8 cellular contexts compared by ENCODE assay signal in the genomic region with DNA sequence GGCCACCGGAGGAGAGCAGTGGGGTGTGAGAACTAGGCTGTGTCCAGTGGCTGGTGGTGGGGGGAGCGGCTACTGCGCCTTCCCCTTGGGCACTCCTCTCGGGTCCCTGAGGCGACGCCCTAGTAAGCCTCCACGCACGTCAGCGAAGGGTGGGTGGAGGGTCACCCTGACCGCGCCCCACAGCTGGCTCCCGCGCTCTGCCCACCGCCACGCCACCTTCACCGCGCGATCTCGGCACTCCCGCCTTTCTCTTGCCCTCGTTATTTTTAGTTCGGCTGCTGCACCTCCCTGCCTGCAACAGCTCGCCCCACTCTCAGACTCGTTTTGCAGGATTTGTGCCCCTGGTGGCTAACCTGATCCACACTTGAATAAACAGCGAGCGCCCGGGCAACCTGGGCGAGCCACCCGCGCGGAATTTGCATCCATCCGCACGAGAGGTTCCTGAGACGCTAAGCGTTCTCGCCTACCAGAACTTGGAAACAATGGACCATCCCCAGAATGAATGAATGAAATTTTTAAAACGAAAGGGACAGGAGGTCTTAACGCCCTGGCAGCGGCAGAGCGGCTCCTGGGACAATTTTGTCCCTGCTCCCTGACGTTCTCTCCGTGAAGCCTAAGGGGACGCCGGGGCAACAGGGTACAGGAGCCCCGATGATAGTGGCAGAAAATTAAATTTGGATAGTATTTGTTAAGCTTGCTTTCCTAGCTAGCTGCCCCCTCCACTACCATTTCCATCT. TPM values are rescaled to one million over a fixed set of nuclear protein-coding genes. Genes with fewer than 3 reads are reported as not detected.
DNase-seq lines count a peak whose midpoint lies in the region; ATAC-seq and TF ChIP-seq lines count a peak whose summit lies in the region.

No MANE protein-coding gene starts in this region.

- POLR2A ChIA-PET in naive thymus-derived CD4-positive, alpha-beta T cell (lab: Charles Lee) = no interaction called here
- POLR2A ChIA-PET in HEK293T (lab: Yijun Ruan, JAX) = no interaction called here

- no peaks in the 10 kb centered on the region for H3K9me3 ChIP-seq in esophagus (ENCODE audit: control insufficient read depth in 2 of 2, insufficient read depth in 1 of 2, low read depth in 1 of 2, low read length in 1 of 2)
- no peaks in the 10 kb centered on the region for H3K9me3 ChIP-seq in naive thymus-derived CD4-positive, alpha-beta T cell (ENCODE audit: control insufficient read depth in 2 of 3, low read length in 3 of 3)

- DNase-seq in AG09319 (ENCODE audit: extremely low read depth, low read depth) (no peak), NCI-H1048 (lab: John Stamatoyannopoulos, UW) (peak; percentile 48), SHP77 (lab: John Stamatoyannopoulos, UW) (no peak), HEK293T (ENCODE audit: extremely low spot score) (no peak)
- DNase-seq in naive thymus-derived CD4-positive, alpha-beta T cell = peak in 2 of 9 donors; percentile 11 to 16

- H3K36me3 ChIP-seq in esophagus (ENCODE audit: control insufficient read depth in 2 of 2, insufficient read depth in 2 of 2, low read length in 1 of 2) = no peaks in the 10 kb centered on the region
- H3K36me3 ChIP-seq in naive thymus-derived CD4-positive, alpha-beta T cell (ENCODE audit: control insufficient read depth in 2 of 3, insufficient read depth in 3 of 3, low read length in 3 of 3) = no peaks in the 10 kb centered on the region

- H3K9me3 Mint-ChIP-seq in naive thymus-derived CD4-positive, alpha-beta T cell = peaks cover 0 to 2% (median 0%) of the 10 kb centered on the region in 11 donors

- no peak for ATAC-seq in naive thymus-derived CD4-positive, alpha-beta T cell
- ATAC-seq in GM19324 (IDR thresholded peaks at IDR 0.05; ENCODE audit: low FRiP score, unreplicated experiment) = no peak
- no peak for ATAC-seq in GM18502 (IDR thresholded peaks at IDR 0.05; ENCODE audit: poor library complexity, unreplicated experiment)

- peaks cover 0 to 10% (median 6%) of the 10 kb centered on the region in 7 donors for H3K4me1 Mint-ChIP-seq in naive thymus-derived CD4-positive, alpha-beta T cell

- CTCF ChIA-PET in naive thymus-derived CD4-positive, alpha-beta T cell (lab: Charles Lee) = no interaction called here
- CTCF ChIA-PET in HEK293T (lab: Yijun Ruan, JAX) = interaction anchor here (1.1 kb wide), 1 partner anchor 8 kb away, joined by 3 read pairs; no protein-coding TSS in a partner anchor

- peaks cover 5 to 7% of the 10 kb centered on the region in 2 donors for H3K4me1 ChIP-seq in esophagus (ENCODE audit: control insufficient read depth in 2 of 2, insufficient read depth in 2 of 2, low read length in 1 of 2)
- H3K4me1 ChIP-seq in naive thymus-derived CD4-positive, alpha-beta T cell (ENCODE audit: control insufficient read depth in 2 of 2, insufficient read depth in 2 of 2, low read length in 2 of 2) = no peaks in the 10 kb centered on the region

- no peak overlapping the region for H3K27ac ChIP-seq in esophagus (ENCODE audit: low read depth in 2 of 2, low read length in 1 of 2)
- no peak overlapping the region for H3K27ac ChIP-seq in naive thymus-derived CD4-positive, alpha-beta T cell (ENCODE audit: low read depth, low read length)

- H3K4me3 Mint-ChIP-seq in naive thymus-derived CD4-positive, alpha-beta T cell = peak overlapping the region in 7 of 10 donors; percentile 13 to 72 (median 57)

- peak overlapping the region; percentile 18 to 22 for H3K4me3 ChIP-seq in esophagus (ENCODE audit: low read depth in 1 of 2, low read length in 2 of 2)
- H3K4me3 ChIP-seq in naive thymus-derived CD4-positive, alpha-beta T cell (ENCODE audit: low read length) = no peak overlapping the region

- no peak overlapping the region for H3K27ac Mint-ChIP-seq in naive thymus-derived CD4-positive, alpha-beta T cell

- H3K27me3 Mint-ChIP-seq in naive thymus-derived CD4-positive, alpha-beta T cell = peaks cover 57 to 73% (median 68%) of the 10 kb centered on the region in 5 donors

- intact Hi-C loops in naive thymus-derived CD4-positive, alpha-beta T cell (cut with micrococcal nuclease) = no loop called here

- H3K36me3 Mint-ChIP-seq in naive thymus-derived CD4-positive, alpha-beta T cell = no peaks in the 10 kb centered on the region

- TF ChIP-seq CTCF in AG09319 (IDR thresholded peaks at IDR 0.05; ENCODE audit: low read depth, low read length) = peak; percentile 38

- no peaks in the 10 kb centered on the region for H3K27me3 ChIP-seq in esophagus (ENCODE audit: control insufficient read depth in 1 of 2, insufficient read depth in 2 of 2, low read length in 2 of 2)
- no peaks in the 10 kb centered on the region for H3K27me3 ChIP-seq in naive thymus-derived CD4-positive, alpha-beta T cell (ENCODE audit: control insufficient read depth in 2 of 2, insufficient read depth in 2 of 2, low read length in 2 of 2)

- WGBS in esophagus, 2 donors = 12 to 14% methylated on average over 45 of the region's 45 CpGs

TF ChIP-seq in HEK293T, 16 proteins besides CTCF, POLR2A, EP300 and RAD21:
- TF ChIP-seq SP1 (IDR thresholded peaks at IDR 0.05) (no peak), ZNF384 (IDR thresholded peaks at IDR 0.05) (no peak), SUZ12 (IDR thresholded peaks at IDR 0.05) (no peak), TARDBP (IDR thresholded peaks at IDR 0.05) (no peak), ARNT (IDR thresholded peaks at IDR 0.05) (no peak), BHLHE40 (IDR thresholded peaks at IDR 0.05; ENCODE audit: borderline replicate concordance) (no peak)

RNA-seq across cellular contexts. Expression of gene BMP4, which starts 7.0 kb away (rescaled TPM):
- polyA plus RNA-seq in esophagus = 1 to 10 TPM; 2.6 to 3.8 TPM
- 1 to 10 TPM in 2 of 5 experiments, under 1 TPM in 1, not detected in 2; 0.27 to 2.3 (median 1.6) TPM for total RNA-seq in naive thymus-derived CD4-positive, alpha-beta T cell
- polyA plus RNA-seq in naive thymus-derived CD4-positive, alpha-beta T cell = 1 to 10 TPM in 1 of 2 donors, under 1 TPM in 1; 0.24 to 1.3 TPM
